ENCODE assay signal across 8 cellular contexts in genomic region chr7:1055084-1055450, GRCh38. TPM values are rescaled to one million over a fixed set of nuclear protein-coding genes. Genes with fewer than 3 reads are reported as not detected.
A peak's percentile ranks its signal among the peaks of the same experiment; 100 is the strongest.
DNase-seq lines count a peak whose midpoint lies in the region; ATAC-seq and TF ChIP-seq lines count a peak whose summit lies in the region.

No MANE protein-coding gene starts in this region.

- H3K36me3 Mint-ChIP-seq in brain, result no peaks in the 10 kb centered on the region
- no peaks in the 10 kb centered on the region for H3K36me3 Mint-ChIP-seq in naive B cell

- WGBS in SK-N-SH (ENCODE audit: low lambda C conversion rate), result 82% methylated on average over 22 of the region's 22 CpGs
- WGBS in urinary bladder, result 2% methylated on average over 22 of the region's 22 CpGs

- no peaks in the 10 kb centered on the region for H3K9me2 ChIP-seq in SK-N-SH

- CTCF ChIA-PET in SK-N-SH (lab: Yijun Ruan, JAX), result interaction anchor here (1.5 to 27.8 kb wide), 6 partner anchors 11 to 97 kb away, joined by 3 to 756 read pairs (median 15); partner anchors contain the start of gene GPR146

- POLR2A ChIA-PET in SK-N-SH (lab: Yijun Ruan, JAX), result no interaction called here

- TF ChIP-seq CTCF in BE2C (IDR thresholded peaks at IDR 0.05; ENCODE audit: low read depth, low read length), result no peak
- no peak for TF ChIP-seq CTCF in SK-N-SH (IDR thresholded peaks at IDR 0.05)
- TF ChIP-seq CTCF in brain (conservative IDR thresholded peaks at IDR 0.05), result no peak

- TF ChIP-seq EP300 in SK-N-SH (IDR thresholded peaks at IDR 0.05; ENCODE audit: borderline replicate concordance in 1 of 2, low read depth in 1 of 2, low read length in 1 of 2), result no peak

- H3K27ac Mint-ChIP-seq in brain, result peak overlapping the region in 4 of 5 experiments; percentile 65 to 89 (median 74)
- peak overlapping the region in 5 of 6 donors; percentile 59 to 88 (median 70) for H3K27ac Mint-ChIP-seq in naive B cell

- peaks cover 2% of the 10 kb centered on the region for H3K27me3 Mint-ChIP-seq in brain
- peaks cover 24 to 71% (median 31%) of the 10 kb centered on the region in 3 donors for H3K27me3 Mint-ChIP-seq in naive B cell

- no peak overlapping the region for H3K4me2 ChIP-seq in SK-N-SH

- DNase-seq in BE2C (peak; percentile 94), SK-N-SH (peak; percentile 92), naive B cell (peak; percentile 50), HCEC 1CT (no peak)

- peaks cover 25% of the 10 kb centered on the region for H3K4me1 ChIP-seq in BE2C
- H3K4me1 ChIP-seq in SK-N-SH (ENCODE audit: control insufficient read depth in 1 of 2, insufficient read depth in 2 of 2, low read depth in 1 of 2, low read length in 1 of 2), result peaks cover 0 to 38% of the 10 kb centered on the region in 2 experiments; a peak in 1 of 4 replicates
- peaks cover 1% of the 10 kb centered on the region for H3K4me1 ChIP-seq in urinary bladder (ENCODE audit: insufficient read depth)

- ATAC-seq in naive B cell (ENCODE audit: low read depth in 2 of 2), result peak; percentile 60 to 71
- no peak for ATAC-seq in GM19328 (IDR thresholded peaks at IDR 0.05; ENCODE audit: unreplicated experiment)
- no peak for ATAC-seq in esophagus mucosa

- H2AFZ ChIP-seq in SK-N-SH (ENCODE audit: low read depth), result no peak overlapping the region

- peaks cover 22% of the 10 kb centered on the region; the same call in 1 of the 2 replicates for H4K20me1 ChIP-seq in SK-N-SH (ENCODE audit: insufficient read depth)

- H3K27ac ChIP-seq in SK-N-SH (ENCODE audit: low read depth in 2 of 2, low read length in 1 of 2) (peak overlapping the region in 1 of 2 experiments; percentile 56; a peak in 2 of 4 replicates), urinary bladder (ENCODE audit: low read depth) (peak overlapping the region; percentile 11)

- H3K4me3 Mint-ChIP-seq in brain, result peak overlapping the region in 1 of 5 experiments; percentile 53
- peak overlapping the region in 7 of 8 donors; percentile 42 to 84 (median 71) for H3K4me3 Mint-ChIP-seq in naive B cell

- no peak overlapping the region for H3K9ac ChIP-seq in SK-N-SH

- H3K9me3 Mint-ChIP-seq in brain (no peaks in the 10 kb centered on the region), naive B cell (peaks cover 0 to 1% (median 0%) of the 10 kb centered on the region in 7 donors)

- no peaks in the 10 kb centered on the region for H3K9me3 ChIP-seq in BE2C
- no peaks in the 10 kb centered on the region for H3K9me3 ChIP-seq in SK-N-SH

- H3K36me3 ChIP-seq in BE2C (peaks cover 12% of the 10 kb centered on the region), SK-N-SH (replicated peaks in 1 of 2; ENCODE audit: control insufficient read depth in 1 of 2, insufficient read depth in 2 of 2, low read length in 1 of 2) (peaks cover 0 to 3% of the 10 kb centered on the region in 2 experiments), urinary bladder (ENCODE audit: insufficient read depth) (no peaks in the 10 kb centered on the region)

- no peaks in the 10 kb centered on the region for H3F3A ChIP-seq in SK-N-SH (replicated peaks; ENCODE audit: insufficient read depth)

- H3K79me2 ChIP-seq in SK-N-SH (ENCODE audit: insufficient read depth), result no peaks in the 10 kb centered on the region

- H3K4me1 Mint-ChIP-seq in brain, result peaks cover 66% of the 10 kb centered on the region
- peaks cover 13 to 41% (median 28%) of the 10 kb centered on the region in 3 donors for H3K4me1 Mint-ChIP-seq in naive B cell

- H3K27me3 ChIP-seq in BE2C (no peaks in the 10 kb centered on the region), SK-N-SH (ENCODE audit: insufficient read depth) (no peaks in the 10 kb centered on the region)

- no peak for TF ChIP-seq RAD21 in SK-N-SH (IDR thresholded peaks at IDR 0.05; ENCODE audit: low read length)

- H3K4me3 ChIP-seq in BE2C (ENCODE audit: low read depth, low read length) (peak overlapping the region; percentile 40), SK-N-SH (ENCODE audit: low read depth in 2 of 2, low read length in 1 of 2) (no peak overlapping the region), urinary bladder (ENCODE audit: low read depth, low read length) (peak overlapping the region; percentile 17)

TF ChIP-seq in SK-N-SH, 30 proteins besides CTCF, POLR2A, EP300 and RAD21:
- peak; percentile 54; the same call in 1 of the 2 replicates for TF ChIP-seq NRF1 (IDR thresholded peaks at IDR 0.05; ENCODE audit: low read depth, low read length)
- no peak for TF ChIP-seq RXRA (IDR thresholded peaks at IDR 0.05; ENCODE audit: borderline replicate concordance, low read depth)
- peak; percentile 68; the same call in 1 of the 2 replicates for TF ChIP-seq GATA2 (CRISPR knock-in tag; IDR thresholded peaks at IDR 0.05)
- TF ChIP-seq FOXJ3 (CRISPR knock-in tag; IDR thresholded peaks at IDR 0.05), result peak; percentile 89

RNA-seq across cellular contexts. Expression of gene GPR146, which starts 10.7 kb away (rescaled TPM):
- polyA plus RNA-seq in BE2C (2012; ENCODE audit: insufficient read depth, insufficient read length, low read depth), result 41.4 TPM
- polyA plus RNA-seq in SK-N-SH (2012; rRNA removed), result 1.4 and 2.0 TPM in 2 replicates
- polyA plus RNA-seq in SK-N-SH (2012; cell fraction: cytosol; rRNA removed), result 0.95 and 1.3 TPM in 2 replicates
- 1.5 and 2.0 TPM in 2 replicates for polyA plus RNA-seq in SK-N-SH (2012; cell fraction: nucleus; rRNA removed)
- polyA plus RNA-seq in brain (ENCODE audit: insufficient read depth, low read depth, low replicate concordance), result 10.5 TPM
- polyA plus RNA-seq in naive B cell (ENCODE audit: low read depth in 6 of 6), result 1 to 10 TPM; 2.0 to 9.7 (median 3.9) TPM
- total RNA-seq in urinary bladder, result 3.1 TPM
- polyA plus RNA-seq in urinary bladder, result 43.9 TPM
- 2.3 TPM for total RNA-seq in esophagus mucosa

RNA-seq across cellular contexts. Expression of gene GPER1, which starts 32.8 kb away (rescaled TPM):
- 6.5 TPM for polyA plus RNA-seq in BE2C (2012; ENCODE audit: insufficient read depth, insufficient read length, low read depth)
- polyA plus RNA-seq in SK-N-SH (2012; rRNA removed), result 4.0 and 6.4 TPM in 2 replicates
- 2.2 and 4.1 TPM in 2 replicates for polyA plus RNA-seq in SK-N-SH (2012; cell fraction: cytosol; rRNA removed)
- polyA plus RNA-seq in SK-N-SH (2012; cell fraction: nucleus; rRNA removed), result 4.3 and 5.5 TPM in 2 replicates
- 10.9 TPM for polyA plus RNA-seq in brain (ENCODE audit: insufficient read depth, low read depth, low replicate concordance)
- under 1 TPM in 3 of 6 donors, not detected in 3; 0.40 to 0.88 (median 0.65) TPM for polyA plus RNA-seq in naive B cell (ENCODE audit: low read depth in 6 of 6)
- 1.9 TPM for total RNA-seq in urinary bladder
- 12.7 TPM for polyA plus RNA-seq in urinary bladder
- 1.6 TPM for total RNA-seq in esophagus mucosa

Comparison
In these comparisons a context has a peak if more than half of its experiments do, and no peak if none do; other contexts are left out.
1. H3K4me3 ChIP-seq: peak in BE2C (single experiment) and urinary bladder (single experiment); none in SK-N-SH (0 of 2).
2. ATAC-seq: peak in naive B cell (2 of 2); none in GM19328 (single experiment) and esophagus mucosa (single experiment).